14 cellular contexts compared by ENCODE assay signal in the genomic region with DNA sequence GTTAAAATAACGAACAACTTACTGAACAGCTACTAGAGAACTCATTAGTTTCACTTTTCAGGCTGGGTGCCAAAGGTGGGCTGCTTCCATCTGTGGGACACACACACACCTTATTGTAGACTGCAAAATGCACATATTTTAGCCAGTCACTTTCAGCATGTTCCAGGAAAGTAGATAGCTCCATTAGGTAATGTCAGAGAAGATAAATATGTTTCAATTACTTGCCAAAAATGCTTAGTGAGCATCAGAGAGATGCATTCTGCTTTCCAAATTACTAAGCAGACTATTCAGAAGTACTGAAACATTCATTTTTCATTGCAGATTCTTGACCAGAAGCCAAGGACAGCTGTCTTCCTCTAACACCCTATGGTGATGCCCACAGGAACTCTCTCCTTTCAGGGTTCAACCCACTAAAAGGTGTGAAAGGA. TPM values are rescaled to one million over a fixed set of nuclear protein-coding genes. Genes with fewer than 3 reads are reported as not detected.
DNase-seq lines count a peak whose midpoint lies in the region; ATAC-seq, FAIRE-seq and TF ChIP-seq lines count a peak whose summit lies in the region.
"Had no signal": no experiment of that assay in that cellular context is flagged by ENCODE, and none has a peak within 500 bp of the region (broad histone marks: within the 10 kb centered on the region; RNA-seq: fewer than 3 reads in every experiment).

No MANE protein-coding gene starts in this region.

- DNase-seq in GM18507 (ENCODE audit: extremely low spot score, insufficient read length, low read depth) (no peak), K562 (ENCODE audit: extremely low read depth in 1 of 4, low spot score in 3 of 4) (no peak), NCI-H774 (lab: John Stamatoyannopoulos, UW) (no peak), vagina (ENCODE audit: extremely low spot score in 2 of 2) (no peak), NCI-H1048 (lab: John Stamatoyannopoulos, UW) (no peak), SKM-1 (lab: John Stamatoyannopoulos, UW; ENCODE audit: unreplicated experiment) (no peak)
- DNase-seq: activated CD4-positive, alpha-beta memory T cell treated with anti-CD3 and anti-CD28 coated beads, Interleukin-2, amount 10 ng/mL, durations not matched to agents 7 days and 5 days; cortex of kidney; T-helper 17 cell; upper lobe of left lung had no signal

- WGBS in K562 (ENCODE audit: insufficient coverage, low coverage, missing lambda C conversion rate): 8% methylated on average over 1 of the region's 1 CpG

- no peaks in the 10 kb centered on the region for H3K36me3 ChIP-seq in K562 (ENCODE audit: control insufficient read depth, insufficient read depth, low read length)
- H3K36me3 ChIP-seq in vagina: no peaks in the 10 kb centered on the region
- H3K36me3 ChIP-seq: upper lobe of left lung had no signal

- TF ChIP-seq POLR2A in K562 (conservative IDR thresholded peaks at IDR 0.05) (no peak), vagina (IDR thresholded peaks at IDR 0.05) (no peak)

- intact Hi-C loops in K562 (cut with micrococcal nuclease): no loop called here
- intact Hi-C loops in vagina (cut with DNase I): no loop called here

- H3K27me3 ChIP-seq in K562 (ENCODE audit: control insufficient read depth in 2 of 2, insufficient read depth in 2 of 2, low read length in 2 of 2) (peaks cover 2 to 8% of the 10 kb centered on the region in 2 experiments; a peak in 2 of 5 replicates), vagina (no peaks in the 10 kb centered on the region)
- H3K27me3 ChIP-seq: upper lobe of left lung had no signal

- no peak overlapping the region for H3K9ac ChIP-seq in K562 (ENCODE audit: insufficient read depth in 1 of 2, low read depth in 2 of 2, low read length in 2 of 2)

- no peaks in the 10 kb centered on the region for H4K20me1 ChIP-seq in K562 (replicated peaks; ENCODE audit: control insufficient read depth, insufficient read depth, low read length)

- BruUV-seq in K562 (replicated peaks; lab: Mats Ljungman, UMichigan): no TSS peak

- no peaks in the 10 kb centered on the region for H3K9me3 ChIP-seq in K562 (replicated peaks; ENCODE audit: control insufficient read depth, insufficient read depth, low read depth, low read length)
- H3K9me3 ChIP-seq in vagina: no peaks in the 10 kb centered on the region
- H3K9me3 ChIP-seq: upper lobe of left lung had no signal

- TF ChIP-seq RAD21 in K562 (CRISPR knock-in tag; conservative IDR thresholded peaks at IDR 0.05 in 1 of 2, IDR thresholded peaks at IDR 0.05 in 1 of 2): no peak

- TF ChIP-seq EP300 in K562 (IDR thresholded peaks at IDR 0.05; ENCODE audit: low read length): no peak

- in situ Hi-C loops in K562 (cut with MboI): no loop called here

- FAIRE-seq in GM18507 (lab: Jason Lieb, UNC) (peak; percentile 78), K562 (lab: Jason Lieb, UNC) (no peak)

- no peak overlapping the region for H3K27ac ChIP-seq in K562 (ENCODE audit: extremely low read depth, low read depth, low read length)
- no peak overlapping the region for H3K27ac ChIP-seq in vagina
- H3K27ac ChIP-seq: upper lobe of left lung had no signal

- H3K79me2 ChIP-seq in K562 (ENCODE audit: control insufficient read depth, insufficient read depth, low read length): no peaks in the 10 kb centered on the region

- POLR2A ChIA-PET in K562 (lab: Yijun Ruan, JAX): interaction anchor here (0.6 kb wide), 1 partner anchor 34 kb away, joined by 3 read pairs; no protein-coding TSS in a partner anchor

- TF ChIP-seq CTCF in K562 (IDR thresholded peaks at IDR 0.05 in 2 of 3, conservative IDR thresholded peaks at IDR 0.05 in 1 of 3; ENCODE audit: insufficient read depth in 2 of 3, low read depth in 1 of 3, low read length in 3 of 3): no peak
- TF ChIP-seq CTCF in vagina (IDR thresholded peaks at IDR 0.05): no peak

- CTCF ChIA-PET in K562 (lab: Yijun Ruan, JAX; ENCODE audit: low intra/inter-chr PET ratio): no interaction called here

- no peak overlapping the region for H2AFZ ChIP-seq in K562 (ENCODE audit: low read depth, low read length)

- ATAC-seq in GM21381 (IDR thresholded peaks at IDR 0.05; ENCODE audit: unreplicated experiment): peak; percentile 70
- peak; percentile 49 for ATAC-seq in HG03354 (IDR thresholded peaks at IDR 0.05; ENCODE audit: poor library complexity, severe bottlenecking, unreplicated experiment)
- no peak; the same call in 2 of the 3 replicates for ATAC-seq in K562
- ATAC-seq: activated naive CD4-positive, alpha-beta T cell treated with anti-CD3 and anti-CD28 coated beads, Interleukin-2, amount 50 U/mL, for 72 hours; HCT116; T-helper 17 cell had no signal

- H3K4me3 ChIP-seq in K562 (no peak overlapping the region), vagina (no peak overlapping the region)
- H3K4me3 ChIP-seq: upper lobe of left lung had no signal

- H3K9me1 ChIP-seq in K562 (ENCODE audit: control insufficient read depth, insufficient read depth, low read length): no peaks in the 10 kb centered on the region

- H3K4me1 ChIP-seq in K562 (replicated peaks in 1 of 2; ENCODE audit: control insufficient read depth in 2 of 2, insufficient read depth in 2 of 2, low read length in 2 of 2) (no peaks in the 10 kb centered on the region; a peak in 1 of 5 replicates), vagina (no peaks in the 10 kb centered on the region)
- H3K4me1 ChIP-seq: upper lobe of left lung had no signal

- H3K4me2 ChIP-seq in K562 (ENCODE audit: insufficient read depth, low read length): no peak overlapping the region

TF ChIP-seq in K562, 482 proteins besides CTCF, POLR2A, EP300 and RAD21:
- TF ChIP-seq RCOR1 (IDR thresholded peaks at IDR 0.05; ENCODE audit: borderline replicate concordance in 1 of 2, low read depth in 2 of 2, low read length in 2 of 2) (no peak), ZNF316 (IDR thresholded peaks at IDR 0.05) (0 out of 2 replicates have a peak, but pooled peaks have one; percentile 8), MAFG (tag; conservative IDR thresholded peaks at IDR 0.05) (peak; percentile 9; the same call in 1 of the 2 replicates)
- TF ChIP-seq, protein P1, sequence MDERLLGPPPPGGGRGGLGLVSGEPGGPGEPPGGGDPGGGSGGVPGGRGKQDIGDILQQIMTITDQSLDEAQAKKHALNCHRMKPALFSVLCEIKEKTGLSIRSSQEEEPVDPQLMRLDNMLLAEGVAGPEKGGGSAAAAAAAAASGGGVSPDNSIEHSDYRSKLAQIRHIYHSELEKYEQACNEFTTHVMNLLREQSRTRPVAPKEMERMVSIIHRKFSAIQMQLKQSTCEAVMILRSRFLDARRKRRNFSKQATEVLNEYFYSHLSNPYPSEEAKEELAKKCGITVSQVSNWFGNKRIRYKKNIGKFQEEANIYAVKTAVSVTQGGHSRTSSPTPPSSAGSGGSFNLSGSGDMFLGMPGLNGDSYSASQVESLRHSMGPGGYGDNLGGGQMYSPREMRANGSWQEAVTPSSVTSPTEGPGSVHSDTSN (CRISPR knock-in tag; IDR thresholded peaks at IDR 0.05; ENCODE audit: low read depth): no peak
- TF ChIP-seq, protein P1 (tag; conservative IDR thresholded peaks at IDR 0.05; ENCODE audit: low read depth): peak; percentile 66

RNA-seq across cellular contexts. Expression of a gene that starts 56.2 kb away (rescaled TPM):
- total RNA-seq in K562 (2011; cell fraction: chromatin; rRNA removed; ENCODE audit: low replicate concordance): 35.7 and 76.1 TPM in 2 replicates
- 25.2 and 36.2 TPM in 2 replicates for total RNA-seq in K562 (2011; cell fraction: nucleolus; rRNA removed)
- 42.7 and 58.9 TPM in 2 replicates for total RNA-seq in K562 (2011; cell fraction: nucleoplasm; rRNA removed)
- total RNA-seq in K562 (2014; rRNA removed): 24.3 and 25.5 TPM in 2 replicates
- 23.8 and 29.3 TPM in 2 replicates for total RNA-seq in K562 (2014; rRNA removed; fragmentation: Illumina TruSeq; extraction: Trizol)
- 29.1 and 29.5 TPM in 2 replicates for total RNA-seq in K562 (2015; rRNA removed; fragmentation: Illumina TruSeq; extraction: Trizol)
- total RNA-seq in K562 (2021): 27.3 and 27.6 TPM in 2 replicates
- polyA plus RNA-seq in K562 (2011; rRNA removed): 11.8 and 15.4 TPM in 2 replicates
- 5.1 and 5.9 TPM in 2 replicates for polyA plus RNA-seq in K562 (2011; cell fraction: cytosol; rRNA removed)
- polyA plus RNA-seq in K562 (2011; cell fraction: nucleus; rRNA removed): 16.5 and 25.8 TPM in 2 replicates
- polyA plus RNA-seq in K562 (2012): 7.5 and 10.9 TPM in 2 replicates
- 14.8 and 15.4 TPM in 2 replicates for polyA plus RNA-seq in K562 (2014; fragmentation: Illumina TruSeq; extraction: Trizol)
- 1 to 10 TPM; 5.7 to 9.3 TPM for polyA plus RNA-seq in K562 (2014; fragmentation: Nextera tagmentation; extraction: Ambion mirVana)
- polyA plus RNA-seq in K562 (2014; rRNA removed): 8.9 and 10.9 TPM in 2 replicates
- 76.0 and 81.2 TPM in 2 replicates for polyA minus RNA-seq in K562 (2011; rRNA and poly(A)+ RNA removed)
- 20.0 and 24.2 TPM in 2 replicates for polyA minus RNA-seq in K562 (2011; cell fraction: cytosol; rRNA and poly(A)+ RNA removed)
- polyA minus RNA-seq in K562 (2011; cell fraction: nucleus; rRNA and poly(A)+ RNA removed): 52.5 and 71.9 TPM in 2 replicates
- total RNA-seq in vagina: 92.8 TPM
